Comparison of ENCODE assay signal across 8 cellular contexts in genomic region chr12:25241171-25242020, GRCh38. TPM values are rescaled to one million over a fixed set of nuclear protein-coding genes. Genes with fewer than 3 reads are reported as not detected.
DNase-seq lines count a peak whose midpoint lies in the region; ATAC-seq, FAIRE-seq and TF ChIP-seq lines count a peak whose summit lies in the region.

No MANE protein-coding gene starts in this region.

- H3K4me1 ChIP-seq in BLaER1 treated with 17β-estradiol and CSF1 and Interleukin-3, amounts not matched to agents 10 nM and 100 nM: peaks cover 0 to 12% (median 5%) of the 10 kb centered on the region in 10 experiments; a peak in 15 of 20 replicates
- H3K4me1 ChIP-seq in gastrocnemius medialis: peaks cover 0 to 4% of the 10 kb centered on the region in 2 donors

- intact Hi-C loops in gastrocnemius medialis (cut with DNase I; ENCODE audit: low total_unique reads): loop anchor here (1.0 kb wide), 1 partner anchor 146 kb away; no protein-coding TSS in a partner anchor

- in situ Hi-C loops in gastrocnemius medialis (cut with MboI; ENCODE audit: low sequenced_read_pairs in 4 of 4): loop anchor here in 1 of 4 donors (10.0 kb wide), 1 partner anchor 47 kb away; the partner anchor contains the start of genes DNAI7 and ETFRF1

- peak; percentile 53 for FAIRE-seq in GM12892 (lab: Jason Lieb, UNC)
- peak; percentile 91 for FAIRE-seq in TTC549 (lab: Jason Lieb, UNC)
- peak; percentile 93 for FAIRE-seq in frontal cortex (lab: Jason Lieb, UNC)

- DNase-seq in GM12892 (ENCODE audit: insufficient read length): no peak
- peak; percentile 29 for DNase-seq in KG1 (lab: John Stamatoyannopoulos, UW)
- peak in 1 of 2 donors; percentile 14 for DNase-seq in frontal cortex (ENCODE audit: low spot score in 2 of 2)
- no peak for DNase-seq in gastrocnemius medialis
- DNase-seq in NCI-H187 treated with DMSO at 0.1 percent for 48 hours (lab: John Stamatoyannopoulos, UW): no peak

- peak; percentile 31 to 72 (median 58) for TF ChIP-seq CTCF in gastrocnemius medialis (IDR thresholded peaks at IDR 0.05 in 4 of 5, conservative IDR thresholded peaks at IDR 0.05 in 1 of 5)

- no peaks in the 10 kb centered on the region for H3K27me3 ChIP-seq in BLaER1 treated with 17β-estradiol and CSF1 and Interleukin-3, amounts not matched to agents 10 nM and 100 nM
- H3K27me3 ChIP-seq in gastrocnemius medialis: no peaks in the 10 kb centered on the region

- TF ChIP-seq POLR2A in GM12892 (IDR thresholded peaks at IDR 0.05; ENCODE audit: low read depth, low read length): no peak
- no peak for TF ChIP-seq POLR2A in gastrocnemius medialis (IDR thresholded peaks at IDR 0.05)

- peaks cover 38 to 95% (median 78%) of the 10 kb centered on the region in 11 experiments for H3K36me3 ChIP-seq in BLaER1 treated with 17β-estradiol and CSF1 and Interleukin-3, amounts not matched to agents 10 nM and 100 nM
- no peaks in the 10 kb centered on the region for H3K36me3 ChIP-seq in gastrocnemius medialis

- peak overlapping the region in 2 of 11 experiments; percentile 23 to 42; a peak in 2 of 22 replicates for H3K9ac ChIP-seq in BLaER1 treated with 17β-estradiol and CSF1 and Interleukin-3, amounts not matched to agents 10 nM and 100 nM

- H3K4me2 ChIP-seq in BLaER1 treated with 17β-estradiol and CSF1 and Interleukin-3, amounts not matched to agents 10 nM and 100 nM: peak overlapping the region in 6 of 11 experiments; percentile 26 to 43 (median 38); a peak in 6 of 22 replicates

- H3K4me3 ChIP-seq in BLaER1 treated with 17β-estradiol and CSF1 and Interleukin-3, amounts not matched to agents 10 nM and 100 nM: no peak overlapping the region
- no peak overlapping the region for H3K4me3 ChIP-seq in gastrocnemius medialis

- peaks cover 0 to 10% (median 0%) of the 10 kb centered on the region in 11 experiments; a peak in 7 of 22 replicates for H3K9me3 ChIP-seq in BLaER1 treated with 17β-estradiol and CSF1 and Interleukin-3, amounts not matched to agents 10 nM and 100 nM (replicated peaks in 1 of 11)
- H3K9me3 ChIP-seq in gastrocnemius medialis: no peaks in the 10 kb centered on the region

- ATAC-seq in gastrocnemius medialis (peak in 1 of 2 donors; percentile 71), GM18870 (IDR thresholded peaks at IDR 0.05; ENCODE audit: unreplicated experiment) (no peak)

- H4K20me1 ChIP-seq in BLaER1 treated with 17β-estradiol and CSF1 and Interleukin-3, amounts not matched to agents 10 nM and 100 nM: peaks cover 8 to 100% (median 34%) of the 10 kb centered on the region in 11 experiments; a peak in 18 of 22 replicates

- peak overlapping the region in 5 of 11 experiments; percentile 11 to 57 (median 24); a peak in 7 of 22 replicates for H3K27ac ChIP-seq in BLaER1 treated with 17β-estradiol and CSF1 and Interleukin-3, amounts not matched to agents 10 nM and 100 nM
- H3K27ac ChIP-seq in gastrocnemius medialis: no peak overlapping the region

RNA-seq across cellular contexts. Expression of gene KRAS, which starts 9.3 kb away (rescaled TPM):
- 7.5 TPM for polyA plus RNA-seq in GM12892 (2012; ENCODE audit: missing spikeins)
- total RNA-seq in frontal cortex (53.4 TPM), gastrocnemius medialis (1 to 10 TPM; 7.0 to 9.5 (median 8.0) TPM)

RNA-seq across cellular contexts. Expression of gene ETFRF1, which starts 46.4 kb away (rescaled TPM):
- polyA plus RNA-seq in GM12892 (2012; ENCODE audit: missing spikeins): 18.8 TPM
- total RNA-seq in frontal cortex (29.8 TPM), gastrocnemius medialis (100 to 1,000 TPM in 1 of 4 donors, 10 to 100 TPM in 3; 45.9 to 105 (median 74.6) TPM)

RNA-seq across cellular contexts. Expression of gene DNAI7, which starts 46.4 kb away (rescaled TPM):
- polyA plus RNA-seq in GM12892 (2012; ENCODE audit: missing spikeins): not detected
- total RNA-seq in frontal cortex (3.7 TPM), gastrocnemius medialis (not detected)
